8 cellular contexts compared by ENCODE assay signal in the genomic region with DNA sequence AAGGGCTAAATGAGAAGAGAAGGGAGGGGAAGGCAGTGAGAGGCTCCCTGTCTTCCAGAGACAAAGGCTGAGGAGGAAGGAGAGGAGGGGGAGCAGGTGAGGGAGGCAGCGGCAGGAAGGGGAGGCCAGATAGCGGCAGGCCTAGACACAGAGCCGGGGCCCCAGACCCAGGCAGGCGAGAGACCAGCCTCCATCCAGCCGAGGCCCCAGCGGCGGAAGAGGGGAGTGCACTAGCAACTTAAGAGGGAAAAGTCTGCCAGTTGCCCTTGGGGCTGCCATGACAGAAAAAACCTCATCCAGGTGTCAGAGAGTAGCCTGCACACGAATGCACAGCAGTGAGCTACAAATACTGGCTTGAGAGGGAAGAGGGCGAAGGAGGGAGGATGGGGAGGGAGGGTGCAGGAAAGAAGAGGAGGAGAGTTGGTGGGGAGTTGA. TPM values are rescaled to one million over a fixed set of nuclear protein-coding genes. Genes with fewer than 3 reads are reported as not detected.
DNase-seq lines count a peak whose midpoint lies in the region; ATAC-seq and TF ChIP-seq lines count a peak whose summit lies in the region.

No MANE protein-coding gene starts in this region.

- H2AFZ ChIP-seq in SK-N-SH (ENCODE audit: low read depth) (no peak overlapping the region), smooth muscle cell (ENCODE audit: low read depth) (peak overlapping the region; percentile 24)

- no peaks in the 10 kb centered on the region for H3F3A ChIP-seq in SK-N-SH (replicated peaks; ENCODE audit: insufficient read depth)
- peaks cover 8% of the 10 kb centered on the region for H3F3A ChIP-seq in smooth muscle cell (ENCODE audit: low read depth)

- H3K9ac ChIP-seq in SK-N-SH (no peak overlapping the region), smooth muscle cell (ENCODE audit: low read depth) (no peak overlapping the region)

- no peaks in the 10 kb centered on the region for H3K9me2 ChIP-seq in SK-N-SH

- ATAC-seq in HG03457 (IDR thresholded peaks at IDR 0.05; ENCODE audit: unreplicated experiment) (no peak), GM21526 (IDR thresholded peaks at IDR 0.05; ENCODE audit: low FRiP score, unreplicated experiment) (no peak)

- H3K4me3 ChIP-seq in SK-N-SH (ENCODE audit: low read depth in 2 of 2, low read length in 1 of 2) (no peak overlapping the region; a peak in 1 of 4 replicates), epithelial cell of proximal tubule (ENCODE audit: low read depth, low read length) (no peak overlapping the region), smooth muscle cell (no peak overlapping the region)

- H3K4me1 ChIP-seq in SK-N-SH (ENCODE audit: control insufficient read depth in 1 of 2, insufficient read depth in 2 of 2, low read depth in 1 of 2, low read length in 1 of 2) (peaks cover 0 to 13% of the 10 kb centered on the region in 2 experiments; a peak in 1 of 4 replicates), smooth muscle cell (ENCODE audit: low read depth) (peaks cover 19% of the 10 kb centered on the region)

- H4K20me1 ChIP-seq in SK-N-SH (ENCODE audit: insufficient read depth) (no peaks in the 10 kb centered on the region), smooth muscle cell (ENCODE audit: low read depth) (no peaks in the 10 kb centered on the region)

- H3K27ac ChIP-seq in SK-N-SH (ENCODE audit: low read depth in 2 of 2, low read length in 1 of 2) (peak overlapping the region in 1 of 2 experiments; percentile 39; a peak in 1 of 4 replicates), smooth muscle cell (ENCODE audit: low read depth) (no peak overlapping the region)

- no peak overlapping the region for H3K27ac Mint-ChIP-seq in activated CD4-positive, alpha-beta memory T cell treated with anti-CD3 and anti-CD28 coated beads for 36 hours
- no peak overlapping the region for H3K27ac Mint-ChIP-seq in activated CD4-positive, alpha-beta memory T cell treated with anti-CD3 and anti-CD28 coated beads, Interleukin-2, amount 10 ng/mL, durations not matched to agents 7 days and 5 days

- peak; percentile 45 for TF ChIP-seq RAD21 in SK-N-SH (IDR thresholded peaks at IDR 0.05; ENCODE audit: low read length)

- no peaks in the 10 kb centered on the region for H3K36me3 Mint-ChIP-seq in activated CD4-positive, alpha-beta memory T cell treated with anti-CD3 and anti-CD28 coated beads for 36 hours
- H3K36me3 Mint-ChIP-seq in activated CD4-positive, alpha-beta memory T cell treated with anti-CD3 and anti-CD28 coated beads, Interleukin-2, amount 10 ng/mL, durations not matched to agents 7 days and 5 days (ENCODE audit: low read depth): no peaks in the 10 kb centered on the region

- peaks cover 9% of the 10 kb centered on the region for H3K27me3 Mint-ChIP-seq in activated CD4-positive, alpha-beta memory T cell treated with anti-CD3 and anti-CD28 coated beads for 36 hours
- H3K27me3 Mint-ChIP-seq in activated CD4-positive, alpha-beta memory T cell treated with anti-CD3 and anti-CD28 coated beads, Interleukin-2, amount 10 ng/mL, durations not matched to agents 7 days and 5 days: peaks cover 5% of the 10 kb centered on the region

- POLR2A ChIA-PET in activated CD4-positive, alpha-beta memory T cell treated with anti-CD3 and anti-CD28 coated beads for 36 hours (lab: Charles Lee): no interaction called here
- POLR2A ChIA-PET in activated CD4-positive, alpha-beta memory T cell treated with anti-CD3 and anti-CD28 coated beads, Interleukin-2, amount 10 ng/mL, durations not matched to agents 7 days and 5 days (lab: Charles Lee): no interaction called here
- POLR2A ChIA-PET in SK-N-SH (lab: Yijun Ruan, JAX): no interaction called here

- no peak overlapping the region for H3K4me2 ChIP-seq in SK-N-SH
- H3K4me2 ChIP-seq in smooth muscle cell: no peak overlapping the region

- H3K9me3 Mint-ChIP-seq in activated CD4-positive, alpha-beta memory T cell treated with anti-CD3 and anti-CD28 coated beads for 36 hours: no peaks in the 10 kb centered on the region
- no peaks in the 10 kb centered on the region for H3K9me3 Mint-ChIP-seq in activated CD4-positive, alpha-beta memory T cell treated with anti-CD3 and anti-CD28 coated beads, Interleukin-2, amount 10 ng/mL, durations not matched to agents 7 days and 5 days

- peak; percentile 33 for DNase-seq in activated CD4-positive, alpha-beta memory T cell treated with anti-CD3 and anti-CD28 coated beads for 36 hours
- DNase-seq in activated CD4-positive, alpha-beta memory T cell treated with anti-CD3 and anti-CD28 coated beads, Interleukin-2, amount 10 ng/mL, durations not matched to agents 7 days and 5 days: no peak
- DNase-seq in SK-N-SH (peak; percentile 84), epithelial cell of proximal tubule (ENCODE audit: low read depth) (no peak), smooth muscle cell (lab: John Stamatoyannopoulos, UW; ENCODE audit: unreplicated experiment) (no peak), GM19238 (ENCODE audit: insufficient read length, low spot score) (no peak)

- H3K27me3 ChIP-seq in SK-N-SH (ENCODE audit: insufficient read depth) (no peaks in the 10 kb centered on the region), smooth muscle cell (ENCODE audit: low read depth) (no peaks in the 10 kb centered on the region)

- no peaks in the 10 kb centered on the region for H3K4me1 Mint-ChIP-seq in activated CD4-positive, alpha-beta memory T cell treated with anti-CD3 and anti-CD28 coated beads for 36 hours (ENCODE audit: low read depth)
- H3K4me1 Mint-ChIP-seq in activated CD4-positive, alpha-beta memory T cell treated with anti-CD3 and anti-CD28 coated beads, Interleukin-2, amount 10 ng/mL, durations not matched to agents 7 days and 5 days: no peaks in the 10 kb centered on the region

- no peaks in the 10 kb centered on the region for H3K9me3 ChIP-seq in SK-N-SH
- no peaks in the 10 kb centered on the region for H3K9me3 ChIP-seq in smooth muscle cell (replicated peaks; ENCODE audit: low read depth)

- intact Hi-C loops in activated CD4-positive, alpha-beta memory T cell treated with anti-CD3 and anti-CD28 coated beads for 36 hours (cut with micrococcal nuclease): no loop called here

- whole genome bisulfite sequencing in SK-N-SH (ENCODE audit: low lambda C conversion rate): 57% methylated on average over 8 of the region's 9 CpGs
- 26% methylated on average over 9 of the region's 9 CpGs for WGBS in smooth muscle cell (ENCODE audit: low lambda C conversion rate)

- TF ChIP-seq CTCF in SK-N-SH (IDR thresholded peaks at IDR 0.05) (no peak), epithelial cell of proximal tubule (conservative IDR thresholded peaks at IDR 0.05; ENCODE audit: low read depth, low read length) (peak; percentile 40), smooth muscle cell (IDR thresholded peaks at IDR 0.05; ENCODE audit: borderline replicate concordance, insufficient read depth, poor library complexity, severe bottlenecking) (peak; percentile 37)

- no peak overlapping the region for H3K4me3 Mint-ChIP-seq in activated CD4-positive, alpha-beta memory T cell treated with anti-CD3 and anti-CD28 coated beads for 36 hours
- H3K4me3 Mint-ChIP-seq in activated CD4-positive, alpha-beta memory T cell treated with anti-CD3 and anti-CD28 coated beads, Interleukin-2, amount 10 ng/mL, durations not matched to agents 7 days and 5 days: no peak overlapping the region

- no peak for TF ChIP-seq EP300 in SK-N-SH (IDR thresholded peaks at IDR 0.05; ENCODE audit: borderline replicate concordance in 1 of 2, low read depth in 1 of 2, low read length in 1 of 2)

- H3K79me2 ChIP-seq in SK-N-SH (ENCODE audit: insufficient read depth) (no peaks in the 10 kb centered on the region), smooth muscle cell (ENCODE audit: low read depth) (no peaks in the 10 kb centered on the region)

- H3K36me3 ChIP-seq in SK-N-SH (replicated peaks in 1 of 2; ENCODE audit: control insufficient read depth in 1 of 2, insufficient read depth in 2 of 2, low read length in 1 of 2): no peaks in the 10 kb centered on the region
- H3K36me3 ChIP-seq in smooth muscle cell (ENCODE audit: low read depth): no peaks in the 10 kb centered on the region

- CTCF ChIA-PET in activated CD4-positive, alpha-beta memory T cell treated with anti-CD3 and anti-CD28 coated beads for 36 hours (lab: Charles Lee): no interaction called here
- CTCF ChIA-PET in activated CD4-positive, alpha-beta memory T cell treated with anti-CD3 and anti-CD28 coated beads, Interleukin-2, amount 10 ng/mL, durations not matched to agents 7 days and 5 days (lab: Charles Lee): no interaction called here
- CTCF ChIA-PET in SK-N-SH (lab: Yijun Ruan, JAX): interaction anchor here (0.7 to 2.1 kb wide), 5 partner anchors 10 to 132 kb away, joined by 4 to 9 read pairs (median 5); no protein-coding TSS in a partner anchor

TF ChIP-seq in SK-N-SH, 30 proteins besides CTCF, POLR2A, EP300 and RAD21 (continues in another document):
- TF ChIP-seq, protein P1, sequence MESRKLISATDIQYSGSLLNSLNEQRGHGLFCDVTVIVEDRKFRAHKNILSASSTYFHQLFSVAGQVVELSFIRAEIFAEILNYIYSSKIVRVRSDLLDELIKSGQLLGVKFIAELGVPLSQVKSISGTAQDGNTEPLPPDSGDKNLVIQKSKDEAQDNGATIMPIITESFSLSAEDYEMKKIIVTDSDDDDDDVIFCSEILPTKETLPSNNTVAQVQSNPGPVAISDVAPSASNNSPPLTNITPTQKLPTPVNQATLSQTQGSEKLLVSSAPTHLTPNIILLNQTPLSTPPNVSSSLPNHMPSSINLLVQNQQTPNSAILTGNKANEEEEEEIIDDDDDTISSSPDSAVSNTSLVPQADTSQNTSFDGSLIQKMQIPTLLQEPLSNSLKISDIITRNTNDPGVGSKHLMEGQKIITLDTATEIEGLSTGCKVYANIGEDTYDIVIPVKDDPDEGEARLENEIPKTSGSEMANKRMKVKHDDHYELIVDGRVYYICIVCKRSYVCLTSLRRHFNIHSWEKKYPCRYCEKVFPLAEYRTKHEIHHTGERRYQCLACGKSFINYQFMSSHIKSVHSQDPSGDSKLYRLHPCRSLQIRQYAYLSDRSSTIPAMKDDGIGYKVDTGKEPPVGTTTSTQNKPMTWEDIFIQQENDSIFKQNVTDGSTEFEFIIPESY (IDR thresholded peaks at IDR 0.05; ENCODE audit: borderline replicate concordance, low read depth): no peak
- no peak for TF ChIP-seq TCF12 (IDR thresholded peaks at IDR 0.05)
- no peak for TF ChIP-seq NFIC (IDR thresholded peaks at IDR 0.05; ENCODE audit: borderline replicate concordance)
- no peak for TF ChIP-seq GABPA (IDR thresholded peaks at IDR 0.05; ENCODE audit: low read depth)

RNA-seq across cellular contexts. Expression of gene IGLL1, which starts 46.7 kb away (rescaled TPM):
- total RNA-seq in activated CD4-positive, alpha-beta memory T cell treated with anti-CD3 and anti-CD28 coated beads for 36 hours: not detected
- 1 to 10 TPM; 2.2 to 2.3 TPM for total RNA-seq in activated CD4-positive, alpha-beta memory T cell treated with anti-CD3 and anti-CD28 coated beads, Interleukin-2, amount 10 ng/mL, durations not matched to agents 7 days and 5 days
- polyA plus RNA-seq in SK-N-SH (2012; rRNA removed) (not detected in 2 replicates), smooth muscle cell (not detected in 2 replicates)
- polyA plus RNA-seq in SK-N-SH (2012; cell fraction: cytosol; rRNA removed): not detected in 2 replicates
- 0.22 TPM in 1 of 2 replicates, not detected in the other for polyA plus RNA-seq in SK-N-SH (2012; cell fraction: nucleus; rRNA removed)
- total RNA-seq in epithelial cell of proximal tubule (not detected in 2 replicates), smooth muscle cell (not detected in 2 replicates)

Comparison
In these comparisons a context has a peak if more than half of its experiments do, and no peak if none do; other contexts are left out.
1. DNase-seq: peak in activated CD4-positive, alpha-beta memory T cell treated with anti-CD3 and anti-CD28 coated beads for 36 hours (single experiment) and SK-N-SH (single experiment); none in activated CD4-positive, alpha-beta memory T cell treated with anti-CD3 and anti-CD28 coated beads, Interleukin-2, amount 10 ng/mL, durations not matched to agents 7 days and 5 days (single experiment), epithelial cell of proximal tubule (single experiment), smooth muscle cell (single experiment) and GM19238 (single experiment).